In the genomic region with DNA sequence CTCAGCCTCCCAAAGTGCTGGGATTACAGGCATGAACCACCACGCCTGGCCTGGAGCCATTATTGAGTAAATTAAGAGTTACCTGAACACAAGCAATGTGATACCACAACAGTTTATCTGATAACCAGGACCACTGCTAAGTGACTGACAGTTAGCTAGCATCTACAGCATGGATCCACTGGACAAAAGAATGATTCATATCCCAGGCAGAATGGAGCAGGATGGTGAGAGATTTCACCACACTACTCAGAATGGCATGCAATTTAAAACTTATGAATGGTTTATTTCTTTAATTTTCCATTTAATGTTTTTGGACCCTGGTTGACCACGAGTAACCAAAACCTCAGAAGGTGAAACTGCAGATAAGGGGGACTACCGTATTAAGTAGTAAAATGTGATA, we compare ENCODE assay signal across 20 cellular contexts.
"Had no signal": no experiment of that assay in that cellular context is flagged by ENCODE, and none has a peak within 500 bp of the region (broad histone marks: within the 10 kb centered on the region; RNA-seq: fewer than 3 reads in every experiment).

No MANE protein-coding gene starts in this region.

- DNase-seq: activated B cell treated with CpG ODN at 0.5 μM for 24 hours; activated CD4-positive, alpha-beta memory T cell treated with anti-CD3 and anti-CD28 coated beads, Interleukin-2, amount 10 ng/mL, durations not matched to agents 7 days and 5 days; activated CD4-positive, alpha-beta T cell treated with anti-CD3 and anti-CD28 coated beads for 4 hours; activated CD8-positive, alpha-beta memory T cell treated with anti-CD3 and anti-CD28 coated beads, Interleukin-2, amount 10 ng/mL, durations not matched to agents 7 days and 5 days; activated naive CD4-positive, alpha-beta T cell treated with Interleukin-2 at 50 U/mL for 16 hours; aorta; cerebellar nuclear complex; cortex of kidney; effector CD4-positive, alpha-beta T cell; glutamatergic neuron; hippocampal formation; islet precursor cell; stimulated activated CD4-positive, alpha-beta T cell treated with anti-CD3 and anti-CD28 coated beads, Interleukin-12 subunit alpha, Interleukin-12 subunit beta, amount 100 ng/mL, for 4 hours; stimulated activated CD4-positive, alpha-beta T cell treated with anti-CD3 and anti-CD28 coated beads, Interleukin-1b, Interleukin-23, amount 100 ng/mL, for 48 hours; stimulated activated CD8-positive, alpha-beta memory T cell treated with anti-CD3 and anti-CD28 coated beads, Interleukin-4, amount 100 ng/mL, for 48 hours; stimulated activated naive CD4-positive, alpha-beta T cell; T-cell; tibial artery had no signal

- H3K9me3 ChIP-seq: tibial artery had no signal

- H2AFZ ChIP-seq: parathyroid adenoma had no signal

- H3K4me3 ChIP-seq: lung, tibial artery had no signal

- H3K9ac ChIP-seq: parathyroid adenoma had no signal

- H3K27ac ChIP-seq: parathyroid adenoma, tibial artery had no signal

- H3K79me2 ChIP-seq: parathyroid adenoma had no signal

- H3K27me3 ChIP-seq: tibial artery had no signal
